Comparison of ENCODE assay signal across 20 cellular contexts in the genomic region with DNA sequence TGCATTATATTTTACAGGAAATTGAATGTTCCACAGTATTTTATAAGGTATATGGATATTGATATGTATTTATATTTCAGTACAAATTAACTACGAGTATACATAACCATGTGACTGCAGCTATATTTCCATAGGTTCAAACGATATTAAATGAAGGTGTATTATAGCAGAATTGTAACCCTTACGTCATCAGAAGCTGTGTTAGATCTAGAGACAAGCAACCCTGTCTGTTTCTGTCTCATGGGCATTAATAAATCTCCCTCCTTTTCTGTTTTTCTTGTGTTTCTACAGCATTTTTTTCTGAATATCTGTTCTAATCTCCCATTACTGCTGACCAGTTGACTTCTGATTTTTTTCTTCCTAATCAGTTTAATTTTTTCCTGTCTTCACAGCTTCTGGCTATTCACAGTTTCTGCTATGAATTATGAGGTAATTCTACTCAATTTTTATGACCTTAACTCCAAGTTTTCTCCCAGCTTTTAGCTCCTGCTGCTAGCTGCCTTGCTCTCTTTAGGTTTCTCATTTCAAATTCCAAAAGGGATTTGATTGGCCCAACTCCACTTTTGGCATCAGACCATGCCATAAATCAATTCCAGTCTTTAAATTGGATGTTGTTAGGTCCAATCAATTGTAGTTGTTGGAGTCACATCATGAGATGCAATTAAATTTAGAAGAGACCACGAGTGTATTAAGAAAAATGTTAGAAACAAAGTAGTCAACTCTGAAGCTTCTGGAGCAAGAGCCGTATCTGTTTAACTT.
"Had no signal": no experiment of that assay in that cellular context is flagged by ENCODE, and none has a peak within 500 bp of the region (broad histone marks: within the 10 kb centered on the region; RNA-seq: fewer than 3 reads in every experiment).

No MANE protein-coding gene starts in this region.

- H3K9ac ChIP-seq: parathyroid adenoma had no signal

- DNase-seq: colonic mucosa; effector CD8-positive, alpha-beta T cell; erythroblast; esophagus squamous epithelium; head of caudate nucleus; left ventricle myocardium superior; lower lobe of right lung; naive thymus-derived CD8-positive, alpha-beta T cell; sigmoid colon; stimulated activated CD4-positive, alpha-beta T cell treated with anti-CD3 and anti-CD28 coated beads, Interleukin-2, amount 100 ng/mL, for 24 hours; stimulated activated CD4-positive, alpha-beta T cell treated with anti-CD3 and anti-CD28 coated beads, Interleukin-4, amount 100 ng/mL, for 24 hours; stimulated activated naive CD4-positive, alpha-beta T cell treated with Interleukin-2 at 50 U/mL for 16 hours; stomach; thyroid gland; trophoblast cell had no signal

- H3K36me3 ChIP-seq: colonic mucosa, esophagus squamous epithelium, lower lobe of right lung, sigmoid colon, stomach, thyroid gland had no signal

- H3K9me3 ChIP-seq: colonic mucosa, esophagus squamous epithelium, lower lobe of right lung, sigmoid colon, stomach, thyroid gland had no signal

- H3K79me2 ChIP-seq: parathyroid adenoma had no signal

- FAIRE-seq: frontal cortex, keratinocyte, urothelium cell line had no signal

- H3K27ac ChIP-seq: colonic mucosa, esophagus squamous epithelium, lower lobe of right lung, parathyroid adenoma, sigmoid colon, stomach, thyroid gland had no signal

- H3K4me1 ChIP-seq: colonic mucosa, esophagus squamous epithelium, lower lobe of right lung, parathyroid adenoma, sigmoid colon, stomach, thyroid gland had no signal

- H2AFZ ChIP-seq: parathyroid adenoma had no signal

- ATAC-seq: left ventricle myocardium superior; lower lobe of right lung; naive thymus-derived CD8-positive, alpha-beta T cell; stimulated activated effector memory CD8-positive, alpha-beta T cell treated with anti-CD3 and anti-CD28 coated beads, Interleukin-12 subunit alpha, Interleukin-12 subunit beta, amount 100 ng/mL, for 72 hours had no signal

- H3K27me3 ChIP-seq: colonic mucosa, esophagus squamous epithelium, sigmoid colon, stomach, thyroid gland had no signal

- H3K4me3 ChIP-seq: colonic mucosa, esophagus squamous epithelium, lower lobe of right lung, sigmoid colon, stomach, thyroid gland had no signal
